In genomic region chr18:76453057-76453561, GRCh38 we compare ENCODE assay signal across 15 cellular contexts. TPM values are rescaled to one million over a fixed set of nuclear protein-coding genes. Genes with fewer than 3 reads are reported as not detected.
A peak's percentile ranks its signal among the peaks of the same experiment; 100 is the strongest.
DNase-seq lines count a peak whose midpoint lies in the region; ATAC-seq and TF ChIP-seq lines count a peak whose summit lies in the region.
"Had no signal": no experiment of that assay in that cellular context is flagged by ENCODE, and none has a peak within 500 bp of the region (broad histone marks: within the 10 kb centered on the region; RNA-seq: fewer than 3 reads in every experiment).

No MANE protein-coding gene starts in this region.

- H2BK120ac ChIP-seq in neuronal stem cell (ENCODE audit: low read depth, low read length), result no peak overlapping the region

- H2AFZ ChIP-seq in neuronal stem cell (ENCODE audit: low read length), result no peak overlapping the region

- peaks cover 92% of the 10 kb centered on the region for H3K4me1 Mint-ChIP-seq in endodermal cell

- H3K14ac ChIP-seq in neuronal stem cell (ENCODE audit: low read length), result no peak overlapping the region

- no peak overlapping the region for H3K27ac Mint-ChIP-seq in endodermal cell
- H3K27ac Mint-ChIP-seq: activated naive CD8-positive, alpha-beta T cell treated with anti-CD3 and anti-CD28 coated beads for 36 hours; CD8-positive, alpha-beta memory T cell; T-helper 2 cell treated with Interferon-gamma antibody and Interleukin-4, amounts not matched to agents 5 μg/mL and 100 μg/mL, for 36 hours had no signal

- no peaks in the 10 kb centered on the region for H3K36me3 Mint-ChIP-seq in endodermal cell (ENCODE audit: low read depth)
- H3K36me3 Mint-ChIP-seq: CD8-positive, alpha-beta memory T cell had no signal

- H3K18ac ChIP-seq in neuronal stem cell (ENCODE audit: low read length), result no peak overlapping the region

- no peak overlapping the region for H2BK5ac ChIP-seq in neuronal stem cell (ENCODE audit: low read length)

- H3K36me3 ChIP-seq in BLaER1 (0 out of 2 replicates have a peak, but pooled peaks cover 11% of the 10 kb centered on the region), HUES64 (ENCODE audit: insufficient read depth, low read length) (no peaks in the 10 kb centered on the region), endodermal cell (ENCODE audit: control insufficient read depth, insufficient read depth, low read length) (no peaks in the 10 kb centered on the region), neuronal stem cell (replicated peaks in 1 of 2; ENCODE audit: control insufficient read depth in 2 of 2, insufficient read depth in 2 of 2, low read length in 2 of 2) (peaks cover 0 to 2% of the 10 kb centered on the region in 2 donors)

- H2AK5ac ChIP-seq in neuronal stem cell (ENCODE audit: low read depth, low read length), result no peak overlapping the region

- H4K8ac ChIP-seq in neuronal stem cell (ENCODE audit: low read depth, low read length), result no peak overlapping the region

- peak overlapping the region; percentile 90 for H3K4me2 ChIP-seq in BLaER1
- H3K4me2 ChIP-seq in neuronal stem cell (ENCODE audit: insufficient read depth, low read length, poor library complexity, severe bottlenecking), result no peak overlapping the region

- no peak for ATAC-seq in GM18907 (IDR thresholded peaks at IDR 0.05; ENCODE audit: unreplicated experiment)
- ATAC-seq: left ventricle myocardium superior; stimulated activated naive CD8-positive, alpha-beta T cell treated with anti-CD3 and anti-CD28 coated beads, Interleukin-15, amount 100 ng/mL, for 72 hours had no signal

- H3K9me3 ChIP-seq in BLaER1 (no peaks in the 10 kb centered on the region), HUES64 (ENCODE audit: insufficient read depth, low read depth, low read length) (no peaks in the 10 kb centered on the region), endodermal cell (ENCODE audit: control insufficient read depth, low read length) (no peaks in the 10 kb centered on the region), neuronal stem cell (replicated peaks in 1 of 2; ENCODE audit: control insufficient read depth in 2 of 2, insufficient read depth in 1 of 2, low read depth in 1 of 2, low read length in 2 of 2) (no peaks in the 10 kb centered on the region)

- no peak overlapping the region for H4K91ac ChIP-seq in neuronal stem cell (ENCODE audit: low read depth, low read length, poor library complexity)

- no peak overlapping the region for H2BK15ac ChIP-seq in neuronal stem cell (ENCODE audit: low read length)

- peak; percentile 38 for DNase-seq in endodermal cell
- no peak for DNase-seq in neuronal stem cell (ENCODE audit: low spot score)
- DNase-seq in activated CD4-positive, CD25-positive, alpha-beta regulatory T cell (lab: John Stamatoyannopoulos, UW), result no peak
- DNase-seq in NCI-H1105 (lab: John Stamatoyannopoulos, UW), result no peak
- DNase-seq in SKM-1 treated with dmso at 0.1 percent for 144 hours (lab: John Stamatoyannopoulos, UW; ENCODE audit: unreplicated experiment), result no peak
- DNase-seq: activated CD8-positive, alpha-beta memory T cell treated with anti-CD3 and anti-CD28 coated beads, Interleukin-2, amount 50 U/mL, for 48 hours; activated naive CD8-positive, alpha-beta T cell treated with anti-CD3 and anti-CD28 coated beads for 36 hours; CD8-positive, alpha-beta memory T cell; effector CD4-positive, alpha-beta T cell; left ventricle myocardium superior; stimulated activated naive CD8-positive, alpha-beta T cell treated with anti-CD3 and anti-CD28 coated beads, Interleukin-15, amount 100 ng/mL, for 72 hours had no signal

- H3K27me3 ChIP-seq in BLaER1, result no peaks in the 10 kb centered on the region
- H3K27me3 ChIP-seq in HUES64 (ENCODE audit: insufficient read depth, low read length), result peaks cover 32% of the 10 kb centered on the region
- no peaks in the 10 kb centered on the region for H3K27me3 ChIP-seq in endodermal cell (ENCODE audit: control insufficient read depth, insufficient read depth, low read length, poor library complexity, severe bottlenecking)
- no peaks in the 10 kb centered on the region for H3K27me3 ChIP-seq in neuronal stem cell (ENCODE audit: control insufficient read depth in 3 of 3, insufficient read depth in 3 of 3, low read depth in 1 of 3, low read length in 3 of 3)

- H3K4me1 ChIP-seq in BLaER1, result peaks cover 94% of the 10 kb centered on the region
- peaks cover 57% of the 10 kb centered on the region for H3K4me1 ChIP-seq in HUES64 (ENCODE audit: insufficient read depth, low read length)
- H3K4me1 ChIP-seq in endodermal cell (ENCODE audit: control insufficient read depth, insufficient read depth, low read length), result peaks cover 36% of the 10 kb centered on the region
- H3K4me1 ChIP-seq in neuronal stem cell (ENCODE audit: control insufficient read depth in 2 of 2, insufficient read depth in 1 of 2, low read depth in 1 of 2, low read length in 2 of 2), result peaks cover 47 to 74% of the 10 kb centered on the region in 2 donors

- no peak overlapping the region for H3K4me3 Mint-ChIP-seq in endodermal cell
- H3K4me3 Mint-ChIP-seq: activated naive CD8-positive, alpha-beta T cell treated with anti-CD3 and anti-CD28 coated beads for 36 hours; stimulated activated naive CD8-positive, alpha-beta T cell treated with anti-CD3 and anti-CD28 coated beads, Interleukin-15, amount 100 ng/mL, for 72 hours; T-helper 2 cell treated with Interferon-gamma antibody and Interleukin-4, amounts not matched to agents 5 μg/mL and 100 μg/mL, for 36 hours had no signal

- H3K9ac ChIP-seq in BLaER1, result no peak overlapping the region
- no peak overlapping the region for H3K9ac ChIP-seq in HUES64 (ENCODE audit: low read depth, low read length)
- H3K9ac ChIP-seq in endodermal cell (ENCODE audit: extremely low read depth, low read length, poor library complexity, severe bottlenecking), result no peak overlapping the region
- no peak overlapping the region for H3K9ac ChIP-seq in neuronal stem cell (ENCODE audit: low read depth, low read length, poor library complexity)

- H3K23ac ChIP-seq in neuronal stem cell (ENCODE audit: low read depth, low read length, poor library complexity), result no peak overlapping the region

- no peak for TF ChIP-seq CTCF in endodermal cell (conservative IDR thresholded peaks at IDR 0.05)

- H3K9me3 Mint-ChIP-seq in endodermal cell, result no peaks in the 10 kb centered on the region
- H3K9me3 Mint-ChIP-seq: activated naive CD8-positive, alpha-beta T cell treated with anti-CD3 and anti-CD28 coated beads for 36 hours; CD8-positive, alpha-beta memory T cell; stimulated activated naive CD8-positive, alpha-beta T cell treated with anti-CD3 and anti-CD28 coated beads, Interleukin-15, amount 100 ng/mL, for 72 hours; T-helper 2 cell treated with Interferon-gamma antibody and Interleukin-4, amounts not matched to agents 5 μg/mL and 100 μg/mL, for 36 hours had no signal

- peaks cover 93% of the 10 kb centered on the region for H4K20me1 ChIP-seq in BLaER1

- no peak overlapping the region for H3K4me3 ChIP-seq in BLaER1
- H3K4me3 ChIP-seq in HUES64 (ENCODE audit: low read length), result peak overlapping the region; percentile 12; the same call in 1 of the 2 replicates
- H3K4me3 ChIP-seq in endodermal cell (ENCODE audit: low read length), result peak overlapping the region; percentile 76
- H3K4me3 ChIP-seq in neuronal stem cell (ENCODE audit: low read length in 2 of 2), result no peak overlapping the region

- H3K79me1 ChIP-seq in neuronal stem cell (ENCODE audit: low read depth, low read length), result peaks cover 7% of the 10 kb centered on the region

- H3K27ac ChIP-seq in BLaER1, result peak overlapping the region; percentile 82; the same call in 1 of the 2 replicates
- H3K27ac ChIP-seq in HUES64 (ENCODE audit: low read depth, low read length), result peak overlapping the region; percentile 13; the same call in 1 of the 2 replicates
- H3K27ac ChIP-seq in endodermal cell (ENCODE audit: low read depth, low read length), result peak overlapping the region; percentile 34
- peak overlapping the region; percentile 13 for H3K27ac ChIP-seq in neuronal stem cell (replicated peaks; ENCODE audit: low read length)

- no peak overlapping the region for H2BK12ac ChIP-seq in neuronal stem cell (ENCODE audit: low read length)

- WGBS in HUES64, result 31% methylated on average over 7 of the region's 7 CpGs
- 34 to 59% methylated on average over 6 to 7 of the region's 7 CpGs for WGBS in endodermal cell (ENCODE audit: insufficient coverage in 1 of 2, insufficient read length in 1 of 2), 2 experiments
- WGBS in neuronal stem cell (ENCODE audit: extremely low coverage in 2 of 2, insufficient read length in 2 of 2, insufficient replicate concordance in 1 of 2), 2 donors, result no CpG with 5 or more reads among the region's 7 CpGs

- H3K27me3 Mint-ChIP-seq in endodermal cell (ENCODE audit: insufficient read depth), result peaks cover 6% of the 10 kb centered on the region
- H3K27me3 Mint-ChIP-seq: activated naive CD8-positive, alpha-beta T cell treated with anti-CD3 and anti-CD28 coated beads for 36 hours; stimulated activated naive CD8-positive, alpha-beta T cell treated with anti-CD3 and anti-CD28 coated beads, Interleukin-15, amount 100 ng/mL, for 72 hours had no signal

- H3K4ac ChIP-seq in neuronal stem cell (ENCODE audit: low read length), result no peak overlapping the region

RNA-seq across cellular contexts. Expression of gene ZNF516, which starts 41.9 kb away (rescaled TPM):
- polyA plus RNA-seq in HUES64 (2013, experiment 1 of 2), result 14.7 TPM
- polyA plus RNA-seq in HUES64 (2013, experiment 2 of 2), result 25.5 TPM
- total RNA-seq in endodermal cell, result 10 to 100 TPM; 60.2 to 77.9 TPM
- 61.3 TPM for polyA plus RNA-seq in endodermal cell (2013, experiment 1 of 2)
- polyA plus RNA-seq in endodermal cell (2013, experiment 2 of 2), result 59.9 TPM
- polyA plus RNA-seq in neuronal stem cell (2013, experiment 1 of 2), result 40.4 TPM
- 42.5 TPM for polyA plus RNA-seq in neuronal stem cell (2013, experiment 2 of 2)

Comparison
In these comparisons a context has a peak if more than half of its experiments do, and no peak if none do; other contexts are left out.
1. H3K27ac ChIP-seq: peak in every context shown above with its lines; median percentile 82 in BLaER1; 34 in endodermal cell; 13 in HUES64; 13 in neuronal stem cell.
2. H3K4me3 ChIP-seq: peak in HUES64 (single experiment) and endodermal cell (single experiment); none in BLaER1 (single experiment) and neuronal stem cell (0 of 2).